ENCODE assay signal across 15 cellular contexts in the genomic region with DNA sequence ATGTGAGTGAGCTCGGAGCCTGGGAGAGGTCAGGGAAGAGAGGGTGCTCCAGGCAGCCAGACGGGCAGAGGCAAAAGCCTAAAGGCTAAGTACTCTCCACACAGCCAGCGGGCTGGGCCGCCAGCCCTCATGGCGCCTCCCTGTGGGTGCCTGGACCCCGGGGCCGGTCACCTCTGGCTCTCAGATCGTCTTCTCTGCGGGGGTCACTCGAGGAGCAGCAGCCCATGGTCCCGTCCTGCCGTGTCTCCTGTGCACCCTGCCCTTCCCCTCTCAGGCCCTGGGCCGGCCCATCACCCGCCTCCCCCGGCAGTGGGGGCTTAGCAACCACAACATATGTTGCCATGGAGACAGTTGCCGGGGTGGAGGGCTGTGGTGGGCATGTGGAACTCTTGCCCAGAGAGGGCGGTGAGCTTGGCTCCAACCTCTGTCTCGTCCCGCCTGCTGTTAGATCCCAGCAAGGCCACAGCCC. TPM values are rescaled to one million over a fixed set of nuclear protein-coding genes. Genes with fewer than 3 reads are reported as not detected.
DNase-seq lines count a peak whose midpoint lies in the region; ATAC-seq and TF ChIP-seq lines count a peak whose summit lies in the region.
"Had no signal": no experiment of that assay in that cellular context is flagged by ENCODE, and none has a peak within 500 bp of the region (broad histone marks: within the 10 kb centered on the region; RNA-seq: fewer than 3 reads in every experiment).

No MANE protein-coding gene starts in this region.

- no peak for TF ChIP-seq CTCF in glutamatergic neuron (IDR thresholded peaks at IDR 0.05; ENCODE audit: partially characterized antibody, unreplicated experiment)
- no peak for TF ChIP-seq CTCF in activated CD8-positive, alpha-beta T cell treated with anti-CD3 and anti-CD28 coated beads for 36 hours (IDR thresholded peaks at IDR 0.05)

- H4K20me1 ChIP-seq in BLaER1: no peaks in the 10 kb centered on the region

- peaks cover 17% of the 10 kb centered on the region for H3K27me3 ChIP-seq in BLaER1
- H3K27me3 ChIP-seq: foreskin keratinocyte, SJCRH30 had no signal

- peaks cover 88% of the 10 kb centered on the region for H3K4me1 ChIP-seq in BLaER1

- peak overlapping the region; percentile 51 for H3K9ac ChIP-seq in BLaER1

- H3K36me3 Mint-ChIP-seq in glutamatergic neuron (ENCODE audit: unreplicated experiment): peaks cover 4% of the 10 kb centered on the region
- H3K36me3 Mint-ChIP-seq in activated CD8-positive, alpha-beta T cell treated with anti-CD3 and anti-CD28 coated beads for 36 hours (ENCODE audit: low read depth): no peaks in the 10 kb centered on the region
- H3K36me3 Mint-ChIP-seq: activated CD4-positive, alpha-beta memory T cell treated with anti-CD3 and anti-CD28 coated beads for 36 hours had no signal

- H3K4me3 ChIP-seq in BLaER1: no peak overlapping the region
- H3K4me3 ChIP-seq: SJCRH30, skin epidermis had no signal

- peaks cover 2% of the 10 kb centered on the region for H3K9me3 Mint-ChIP-seq in glutamatergic neuron (ENCODE audit: unreplicated experiment)
- H3K9me3 Mint-ChIP-seq in activated CD8-positive, alpha-beta T cell treated with anti-CD3 and anti-CD28 coated beads for 36 hours: no peaks in the 10 kb centered on the region
- H3K9me3 Mint-ChIP-seq: activated CD4-positive, alpha-beta memory T cell treated with anti-CD3 and anti-CD28 coated beads for 36 hours; effector memory CD8-positive, alpha-beta T cell had no signal

- peak overlapping the region; percentile 64 for H3K27ac ChIP-seq in BLaER1
- H3K27ac ChIP-seq: foreskin keratinocyte, SJCRH30 had no signal

- H3K27ac Mint-ChIP-seq in glutamatergic neuron (ENCODE audit: unreplicated experiment): no peak overlapping the region
- no peak overlapping the region for H3K27ac Mint-ChIP-seq in activated CD8-positive, alpha-beta T cell treated with anti-CD3 and anti-CD28 coated beads for 36 hours
- H3K27ac Mint-ChIP-seq: activated CD4-positive, alpha-beta memory T cell treated with anti-CD3 and anti-CD28 coated beads for 36 hours; effector memory CD8-positive, alpha-beta T cell had no signal

- peak overlapping the region; percentile 78 for H3K4me2 ChIP-seq in BLaER1

- peak in 40 of 56 donors; percentile 6 to 81 (median 51) for DNase-seq in amygdala (lab: John Stamatoyannopoulos, UW)
- DNase-seq in glutamatergic neuron: peak; percentile 41
- peak in 7 of 10 donors; percentile 44 to 87 (median 52) for DNase-seq in posterior cingulate gyrus
- no peak for DNase-seq in activated CD8-positive, alpha-beta memory T cell treated with anti-CD3 and anti-CD28 coated beads for 24 hours
- no peak for DNase-seq in activated CD8-positive, alpha-beta T cell treated with anti-CD3 and anti-CD28 coated beads for 36 hours
- DNase-seq: activated CD4-positive, alpha-beta memory T cell treated with anti-CD3 and anti-CD28 coated beads for 36 hours; effector memory CD8-positive, alpha-beta T cell; foreskin keratinocyte; islet precursor cell; stimulated activated naive CD8-positive, alpha-beta T cell treated with anti-CD3 and anti-CD28 coated beads, Interleukin-15, Interleukin-2, amounts not matched to agents 100 U/mL and 50 U/mL, for 24 hours had no signal

- intact Hi-C loops in posterior cingulate gyrus (cut with DNase I): loop anchor here (10.0 kb wide), 1 partner anchor 68 kb away; the partner anchor contains the start of gene FPGS
- intact Hi-C loops in activated CD8-positive, alpha-beta T cell treated with anti-CD3 and anti-CD28 coated beads for 36 hours (cut with micrococcal nuclease): no loop called here

- CTCF ChIA-PET in activated CD8-positive, alpha-beta T cell treated with anti-CD3 and anti-CD28 coated beads for 36 hours (lab: Charles Lee): interaction anchor here (0.8 to 1.2 kb wide), 4 partner anchors 9 to 138 kb away, joined by 3 to 5 read pairs (median 4); partner anchors contain the start of gene TOR2A

- H3K27me3 Mint-ChIP-seq in glutamatergic neuron (ENCODE audit: unreplicated experiment): peaks cover 11% of the 10 kb centered on the region
- H3K27me3 Mint-ChIP-seq in activated CD8-positive, alpha-beta T cell treated with anti-CD3 and anti-CD28 coated beads for 36 hours: peaks cover 7% of the 10 kb centered on the region
- H3K27me3 Mint-ChIP-seq: activated CD4-positive, alpha-beta memory T cell treated with anti-CD3 and anti-CD28 coated beads for 36 hours; effector memory CD8-positive, alpha-beta T cell had no signal

- no peak for ATAC-seq in activated CD8-positive, alpha-beta T cell treated with anti-CD3 and anti-CD28 coated beads for 36 hours
- ATAC-seq in GM19023 (IDR thresholded peaks at IDR 0.05; ENCODE audit: unreplicated experiment) (no peak), HG03469 (IDR thresholded peaks at IDR 0.05; ENCODE audit: unreplicated experiment) (no peak)
- ATAC-seq: effector memory CD8-positive, alpha-beta T cell; foreskin keratinocyte; stimulated activated naive CD8-positive, alpha-beta T cell treated with anti-CD3 and anti-CD28 coated beads, Interleukin-15, Interleukin-2, amounts not matched to agents 100 U/mL and 50 U/mL, for 24 hours had no signal

- H3K4me1 Mint-ChIP-seq in glutamatergic neuron (ENCODE audit: low read depth, unreplicated experiment): peaks cover 4% of the 10 kb centered on the region
- peaks cover 3% of the 10 kb centered on the region for H3K4me1 Mint-ChIP-seq in activated CD8-positive, alpha-beta T cell treated with anti-CD3 and anti-CD28 coated beads for 36 hours (ENCODE audit: low read depth)

- no peaks in the 10 kb centered on the region for H3K9me3 ChIP-seq in BLaER1
- H3K9me3 ChIP-seq: SJCRH30 had no signal

- H3K4me3 Mint-ChIP-seq in glutamatergic neuron (ENCODE audit: unreplicated experiment): no peak overlapping the region
- no peak overlapping the region for H3K4me3 Mint-ChIP-seq in activated CD8-positive, alpha-beta T cell treated with anti-CD3 and anti-CD28 coated beads for 36 hours
- H3K4me3 Mint-ChIP-seq: activated CD4-positive, alpha-beta memory T cell treated with anti-CD3 and anti-CD28 coated beads for 36 hours; effector memory CD8-positive, alpha-beta T cell had no signal

- POLR2A ChIA-PET in activated CD8-positive, alpha-beta T cell treated with anti-CD3 and anti-CD28 coated beads for 36 hours (lab: Charles Lee): interaction anchor here (0.6 to 1.9 kb wide), 3 partner anchors 8 to 68 kb away, joined by 3 to 9 read pairs (median 4); partner anchors contain the start of gene ENG

- H3K36me3 ChIP-seq in BLaER1: peaks cover 3% of the 10 kb centered on the region; the same call in 1 of the 2 replicates
- H3K36me3 ChIP-seq: SJCRH30 had no signal

RNA-seq across cellular contexts. Expression of gene AK1, which starts 4.2 kb away (rescaled TPM):
- 121 TPM for total RNA-seq in glutamatergic neuron (ENCODE audit: unreplicated experiment)
- total RNA-seq in activated CD8-positive, alpha-beta T cell treated with anti-CD3 and anti-CD28 coated beads for 36 hours: 10 to 100 TPM; 12.1 to 14.8 TPM

RNA-seq across cellular contexts. Expression of gene ENG, which starts 18.8 kb away (rescaled TPM):
- total RNA-seq in glutamatergic neuron (ENCODE audit: unreplicated experiment): not detected
- 10 to 100 TPM; 14.2 to 15.0 TPM for total RNA-seq in activated CD8-positive, alpha-beta T cell treated with anti-CD3 and anti-CD28 coated beads for 36 hours

RNA-seq across cellular contexts. Expression of gene ST6GALNAC6, which starts 26.1 kb away (rescaled TPM):
- 26.1 TPM for total RNA-seq in glutamatergic neuron (ENCODE audit: unreplicated experiment)
- 10 to 100 TPM; 36.9 to 38.8 TPM for total RNA-seq in activated CD8-positive, alpha-beta T cell treated with anti-CD3 and anti-CD28 coated beads for 36 hours

RNA-seq across cellular contexts. Expression of gene ST6GALNAC4, which starts 43.6 kb away (rescaled TPM):
- total RNA-seq in glutamatergic neuron (ENCODE audit: unreplicated experiment): 15.8 TPM
- 10 to 100 TPM; 34.3 to 34.9 TPM for total RNA-seq in activated CD8-positive, alpha-beta T cell treated with anti-CD3 and anti-CD28 coated beads for 36 hours

RNA-seq across cellular contexts. Expression of gene PIP5KL1, which starts 57.3 kb away (rescaled TPM):
- 11.9 TPM for total RNA-seq in glutamatergic neuron (ENCODE audit: unreplicated experiment)
- 1 to 10 TPM; 1.7 to 2.5 TPM for total RNA-seq in activated CD8-positive, alpha-beta T cell treated with anti-CD3 and anti-CD28 coated beads for 36 hours

Comparison
In these comparisons a context has a peak if more than half of its experiments do, and no peak if none do; other contexts are left out.
1. DNase-seq: peak in amygdala (40 of 56), glutamatergic neuron (single experiment) and posterior cingulate gyrus (7 of 10); none in activated CD8-positive, alpha-beta memory T cell treated with anti-CD3 and anti-CD28 coated beads for 24 hours (single experiment) and activated CD8-positive, alpha-beta T cell treated with anti-CD3 and anti-CD28 coated beads for 36 hours (single experiment).
2. RNA of gene ENG, which starts 18.8 kb away (total RNA-seq): 14.2 to 15.0 TPM in activated CD8-positive, alpha-beta T cell treated with anti-CD3 and anti-CD28 coated beads for 36 hours; not detected in glutamatergic neuron (single experiment); every median in the first group is over 10 times any median in the second.